ENCODE assay signal across 12 cellular contexts in the genomic region with DNA sequence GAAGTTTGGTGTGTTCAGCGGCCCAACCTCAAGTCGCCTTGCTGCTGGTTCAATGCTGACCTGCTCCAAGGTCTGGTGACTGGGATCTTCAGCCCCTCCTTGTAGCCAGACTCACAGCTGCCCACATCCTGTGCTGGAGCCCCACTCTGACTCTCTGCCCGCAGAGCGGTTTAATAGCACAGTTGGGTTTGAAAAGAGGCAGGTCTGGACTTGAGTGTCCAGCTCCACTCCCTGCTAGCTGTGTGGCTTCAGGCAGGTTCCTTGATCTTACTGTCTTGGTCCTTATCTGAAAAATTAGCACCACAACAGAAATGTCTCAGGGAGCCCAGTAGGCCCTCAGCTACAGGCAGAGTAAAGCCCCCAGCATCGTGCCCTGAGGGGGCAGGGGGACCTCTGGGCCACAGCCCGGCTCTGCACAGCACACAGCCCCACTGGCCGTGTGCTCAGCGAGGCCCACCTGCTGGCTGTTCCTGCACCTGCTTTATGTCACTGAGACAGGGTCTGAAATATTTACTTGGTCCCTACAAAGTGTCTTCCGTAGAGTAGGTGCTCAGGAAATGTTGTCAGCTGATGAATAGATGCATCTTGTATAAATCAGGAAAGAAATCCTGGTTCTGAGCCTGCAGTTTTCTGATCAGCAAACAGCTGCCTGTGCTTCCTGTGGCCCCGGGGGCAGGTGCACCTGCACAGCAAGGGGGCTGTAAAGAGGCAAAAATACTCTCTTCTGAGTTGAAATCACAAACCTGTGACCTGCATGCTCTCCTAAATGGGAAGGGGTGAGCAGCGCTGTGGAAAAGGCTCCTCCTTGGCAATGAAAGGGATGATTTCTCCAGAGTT.
DNase-seq lines count a peak whose midpoint lies in the region; TF ChIP-seq lines count a peak whose summit lies in the region.
"Had no signal": no experiment of that assay in that cellular context is flagged by ENCODE, and none has a peak within 500 bp of the region (broad histone marks: within the 10 kb centered on the region; RNA-seq: fewer than 3 reads in every experiment).

No MANE protein-coding gene starts in this region.

- H3K23ac ChIP-seq in H9 (ENCODE audit: insufficient read length, low read depth, low read length) = no peak overlapping the region

- no peak overlapping the region for H3K4me3 Mint-ChIP-seq in H9

- H3K27ac ChIP-seq in H9 (ENCODE audit: insufficient read length, low read depth, low read length) = no peak overlapping the region
- H3K27ac ChIP-seq: SK-N-MC had no signal

- H3K79me1 ChIP-seq in H9 (ENCODE audit: insufficient read depth, low read depth, low read length, poor library complexity, severe bottlenecking) = no peaks in the 10 kb centered on the region

- no peak for TF ChIP-seq CTCF in H9 (conservative IDR thresholded peaks at IDR 0.05)

- H2BK5ac ChIP-seq in H9 (ENCODE audit: insufficient read length, low read length) = no peak overlapping the region

- no peaks in the 10 kb centered on the region for H3K27me3 Mint-ChIP-seq in H9 (ENCODE audit: low read depth)

- H4K5ac ChIP-seq in H9 (ENCODE audit: insufficient read length, low read depth, low read length) = no peak overlapping the region

- H3K14ac ChIP-seq in H9 (ENCODE audit: insufficient read depth, low read length) = 0 out of 2 replicates have a peak overlapping the region, but pooled peaks have one; percentile 61

- H3K4me1 ChIP-seq in H9 (ENCODE audit: insufficient read depth, low read length) = peaks cover 3% of the 10 kb centered on the region; the same call in 1 of the 2 replicates

- H3K9me3 Mint-ChIP-seq in H9 = no peaks in the 10 kb centered on the region

- H3K27ac Mint-ChIP-seq in H9 = peak overlapping the region in 2 of 3 experiments; percentile 44 to 77; a peak in 3 of 7 replicates

- no peak overlapping the region for H3K18ac ChIP-seq in H9 (ENCODE audit: insufficient read length, low read depth, low read length)

- no peaks in the 10 kb centered on the region for H3K23me2 ChIP-seq in H9 (ENCODE audit: insufficient read length, low read depth, low read length, poor library complexity, severe bottlenecking)

- H3T11ph ChIP-seq in H9 (ENCODE audit: low read length) = no peak overlapping the region

- H3K9ac ChIP-seq in H9 (ENCODE audit: extremely low read depth, insufficient read length, low read length) = no peak overlapping the region

- no peak overlapping the region for H3K4me2 ChIP-seq in H9 (ENCODE audit: insufficient read depth, insufficient read length, low read length)

- no peak overlapping the region for H2BK15ac ChIP-seq in H9 (ENCODE audit: low read depth, low read length)

- no peaks in the 10 kb centered on the region for H3K9me3 ChIP-seq in H9 (ENCODE audit: control insufficient read depth, low read depth, low read length)

- H2AK5ac ChIP-seq in H9 (ENCODE audit: insufficient read length, low read length) = no peak overlapping the region

- H3K4me1 Mint-ChIP-seq in H9 = peaks cover 17 to 18% of the 10 kb centered on the region in 2 experiments

- H2BK20ac ChIP-seq in H9 (ENCODE audit: low read depth, low read length, poor library complexity, severe bottlenecking) = no peak overlapping the region

- peaks cover 0 to 22% (median 6%) of the 10 kb centered on the region in 3 experiments; a peak in 3 of 7 replicates for H3K36me3 Mint-ChIP-seq in H9 (ENCODE audit: insufficient read depth in 1 of 3, low read depth in 3 of 3)

- DNase-seq in A172 (ENCODE audit: low spot score) (peak; percentile 94), H9 (no peak), OCI-M1 (lab: John Stamatoyannopoulos, UW) (peak; percentile 9), iris pigment epithelial cell (ENCODE audit: low read depth) (peak; percentile 36), NCI-H524 treated with DMSO at 0.1 percent for 48 hours (lab: John Stamatoyannopoulos, UW) (no peak), SIG-M5 treated with dmso at 0.1 percent for 504 hours (lab: John Stamatoyannopoulos, UW; ENCODE audit: unreplicated experiment) (no peak), iPS-NIHi7 (ENCODE audit: extremely low spot score) (no peak)
- no peak for DNase-seq in activated CD4-positive, alpha-beta T cell treated with anti-CD3 and anti-CD28 coated beads, Interleukin-2, amount 50 U/mL, for 48 hours
- DNase-seq: activated CD4-positive, alpha-beta T cell treated with anti-CD3 and anti-CD28 coated beads, Interleukin-2, amount 50 U/mL, for 4 hours; C1 segment of cervical spinal cord; left colon had no signal

- H2AFZ ChIP-seq in H9 (ENCODE audit: low read length) = no peak overlapping the region

- no peaks in the 10 kb centered on the region for H4K20me1 ChIP-seq in H9 (ENCODE audit: control insufficient read depth, insufficient read depth, insufficient read length)

- H2BK12ac ChIP-seq in H9 (ENCODE audit: insufficient read length, low read depth, low read length) = no peak overlapping the region

- no peak overlapping the region for H4K8ac ChIP-seq in H9 (replicated peaks; ENCODE audit: insufficient read length, low read depth, low read length)

- H4K91ac ChIP-seq in H9 (ENCODE audit: insufficient read length, low read depth, low read length) = no peak overlapping the region

- no peak overlapping the region for H3K4ac ChIP-seq in H9 (ENCODE audit: low read depth, low read length)

- no peaks in the 10 kb centered on the region for H3K27me3 ChIP-seq in H9 (ENCODE audit: insufficient read depth, low read length)

- H3K56ac ChIP-seq in H9 (ENCODE audit: insufficient read length, low read depth, low read length) = no peak overlapping the region

- H3K79me2 ChIP-seq in H9 (ENCODE audit: insufficient read depth, low read length) = no peaks in the 10 kb centered on the region

- WGBS in H9 (ENCODE audit: extremely low coverage, insufficient read length, low lambda C conversion rate) = no CpG with 5 or more reads among the region's 11 CpGs

- no peak overlapping the region for H2BK120ac ChIP-seq in H9 (ENCODE audit: low read depth, low read length, poor library complexity, severe bottlenecking)

Comparison
In these comparisons a context has a peak if more than half of its experiments do, and no peak if none do; other contexts are left out.
1. DNase-seq: peak in A172 (single experiment), OCI-M1 (single experiment) and iris pigment epithelial cell (single experiment); none in H9 (single experiment), NCI-H524 treated with DMSO at 0.1 percent for 48 hours (single experiment), activated CD4-positive, alpha-beta T cell treated with anti-CD3 and anti-CD28 coated beads, Interleukin-2, amount 50 U/mL, for 48 hours (0 of 2), SIG-M5 treated with dmso at 0.1 percent for 504 hours (single experiment) and iPS-NIHi7 (single experiment).